In genomic region chr2:191555092-191555742, GRCh38 we compare ENCODE assay signal across 8 cellular contexts.
DNase-seq lines count a peak whose midpoint lies in the region; ATAC-seq and TF ChIP-seq lines count a peak whose summit lies in the region.

No MANE protein-coding gene starts in this region.

- no peak overlapping the region for H3K9ac ChIP-seq in SU-DHL-6 (ENCODE audit: low read length)

- no peaks in the 10 kb centered on the region for H3K27me3 ChIP-seq in SU-DHL-6 (ENCODE audit: low read length)
- H3K27me3 ChIP-seq in heart left ventricle = peaks cover 0 to 8% (median 0%) of the 10 kb centered on the region in 9 donors

- H3K36me3 Mint-ChIP-seq in activated naive CD8-positive, alpha-beta T cell treated with anti-CD3 and anti-CD28 coated beads, Interleukin-2, amount 10 ng/mL, durations not matched to agents 7 days and 5 days = no peaks in the 10 kb centered on the region

- TF ChIP-seq POLR2A in heart left ventricle (IDR thresholded peaks at IDR 0.05) = no peak

- peaks cover 27% of the 10 kb centered on the region for H3K27me3 Mint-ChIP-seq in activated naive CD8-positive, alpha-beta T cell treated with anti-CD3 and anti-CD28 coated beads, Interleukin-2, amount 10 ng/mL, durations not matched to agents 7 days and 5 days

- H3K27ac ChIP-seq in SU-DHL-6 (ENCODE audit: low read depth, low read length) (no peak overlapping the region), heart left ventricle (no peak overlapping the region)

- H4K20me1 ChIP-seq in SU-DHL-6 (ENCODE audit: low read depth, low read length) = no peaks in the 10 kb centered on the region

- H3K9me3 Mint-ChIP-seq in activated naive CD8-positive, alpha-beta T cell treated with anti-CD3 and anti-CD28 coated beads, Interleukin-2, amount 10 ng/mL, durations not matched to agents 7 days and 5 days = no peaks in the 10 kb centered on the region

- H3F3A ChIP-seq in SU-DHL-6 (ENCODE audit: insufficient read depth) = no peaks in the 10 kb centered on the region

- no peaks in the 10 kb centered on the region for H3K9me3 ChIP-seq in SU-DHL-6 (ENCODE audit: insufficient read depth, low read length)
- no peaks in the 10 kb centered on the region for H3K9me3 ChIP-seq in heart left ventricle

- no peak overlapping the region for H3K27ac Mint-ChIP-seq in activated naive CD8-positive, alpha-beta T cell treated with anti-CD3 and anti-CD28 coated beads, Interleukin-2, amount 10 ng/mL, durations not matched to agents 7 days and 5 days

- no peaks in the 10 kb centered on the region for H3K36me3 ChIP-seq in SU-DHL-6 (ENCODE audit: low read length)
- H3K36me3 ChIP-seq in heart left ventricle = no peaks in the 10 kb centered on the region

- in situ Hi-C loops in GM13977 (cut with MboI; ENCODE audit: low pct_unique_long_range_greater_than_20kb, low sequenced_read_pairs, unreplicated experiment) = no loop called here

- DNase-seq in GM13977 (ENCODE audit: low spot score) (peak; percentile 69), NCI-H1092 treated with DMSO at 0.1 percent for 48 hours (lab: John Stamatoyannopoulos, UW) (peak; percentile 60), heart left ventricle (peak; percentile 71 to 81 (median 77)), pulmonary artery endothelial cell (ENCODE audit: low read depth, low spot score) (peak; percentile 30), mesenteric fat pad (ENCODE audit: low spot score) (no peak)
- DNase-seq in activated naive CD8-positive, alpha-beta T cell treated with anti-CD3 and anti-CD28 coated beads, Interleukin-2, amount 10 ng/mL, durations not matched to agents 7 days and 5 days = peak; percentile 77

- H3K79me2 ChIP-seq in SU-DHL-6 (ENCODE audit: insufficient read depth, low read length) = no peaks in the 10 kb centered on the region

- POLR2A ChIA-PET in activated naive CD8-positive, alpha-beta T cell treated with anti-CD3 and anti-CD28 coated beads, Interleukin-2, amount 10 ng/mL, durations not matched to agents 7 days and 5 days (lab: Charles Lee) = interaction anchor here (0.8 to 1.7 kb wide), 2 partner anchors 122 to 607 kb away, joined by 4 to 9 read pairs; partner anchors contain the start of gene NABP1

- H3K4me1 Mint-ChIP-seq in activated naive CD8-positive, alpha-beta T cell treated with anti-CD3 and anti-CD28 coated beads, Interleukin-2, amount 10 ng/mL, durations not matched to agents 7 days and 5 days = peaks cover 18% of the 10 kb centered on the region

- H3K4me3 ChIP-seq in SU-DHL-6 (ENCODE audit: insufficient read depth, low read length, poor library complexity, severe bottlenecking) (no peak overlapping the region), heart left ventricle (no peak overlapping the region)

- H3K9me2 ChIP-seq in SU-DHL-6 (replicated peaks; ENCODE audit: insufficient read depth, low read length) = no peaks in the 10 kb centered on the region

- H3K4me3 Mint-ChIP-seq in activated naive CD8-positive, alpha-beta T cell treated with anti-CD3 and anti-CD28 coated beads, Interleukin-2, amount 10 ng/mL, durations not matched to agents 7 days and 5 days = no peak overlapping the region

- peak; percentile 92 for ATAC-seq in HG02678 (IDR thresholded peaks at IDR 0.05; ENCODE audit: unreplicated experiment)
- ATAC-seq in activated naive CD8-positive, alpha-beta T cell treated with anti-CD3 and anti-CD28 coated beads, Interleukin-2, amount 10 ng/mL, durations not matched to agents 7 days and 5 days (ENCODE audit: low read depth) = peak; percentile 76
- ATAC-seq in heart left ventricle = peak; percentile 77 to 93 (median 89)

- H3K4me2 ChIP-seq in SU-DHL-6 (ENCODE audit: low read depth, low read length, poor library complexity, severe bottlenecking) = no peak overlapping the region

- intact Hi-C loops in heart left ventricle (cut with DNase I) = loop anchor here (1.0 to 10.0 kb wide), 10 partner anchors 136 to 617 kb away; no protein-coding TSS in a partner anchor

- peaks cover 0 to 3% (median 0%) of the 10 kb centered on the region in 12 donors for H3K4me1 ChIP-seq in heart left ventricle

- WGBS in heart left ventricle, 4 donors = 2 to 4% (median 3%) methylated on average over 10 of the region's 10 CpGs

- TF ChIP-seq CTCF in GM13977 (IDR thresholded peaks at IDR 0.05; ENCODE audit: extremely low read depth, insufficient read depth, missing control alignments) = peak; percentile 84
- TF ChIP-seq CTCF in SU-DHL-6 (IDR thresholded peaks at IDR 0.05; ENCODE audit: insufficient read depth, low read length, poor library complexity, severe bottlenecking) = peak; percentile 48
- peak; percentile 62 to 79 (median 70) for TF ChIP-seq CTCF in heart left ventricle (IDR thresholded peaks at IDR 0.05)

- H2AFZ ChIP-seq in SU-DHL-6 (ENCODE audit: low read depth, low read length, severe bottlenecking) = no peak overlapping the region
